28 cellular contexts compared by ENCODE assay signal in genomic region chr5:64592942-64593341, GRCh38.
"Had no signal": no experiment of that assay in that cellular context is flagged by ENCODE, and none has a peak within 500 bp of the region (broad histone marks: within the 10 kb centered on the region; RNA-seq: fewer than 3 reads in every experiment).

No MANE protein-coding gene starts in this region.

- H3K4me1 ChIP-seq: parathyroid adenoma, psoas muscle, spleen, suprapubic skin, transverse colon, upper lobe of right lung, uterus had no signal

- H3K79me2 ChIP-seq: parathyroid adenoma had no signal

- H3K9ac ChIP-seq: neural progenitor cell, parathyroid adenoma had no signal

- H3K36me3 ChIP-seq: neural progenitor cell, ovary, spleen, suprapubic skin, tibial artery, transverse colon, upper lobe of right lung, uterus had no signal

- H3K27ac ChIP-seq: neural progenitor cell, ovary, parathyroid adenoma, psoas muscle, skin epidermis, spleen, suprapubic skin, testis, tibial artery, transverse colon, upper lobe of right lung, uterus had no signal

- ATAC-seq: natural killer cell; psoas muscle; right cardiac atrium; sciatic nerve; stimulated activated memory B cell treated with anti-CD40 and anti-IgM and Interleukin-4, amounts not matched to agents 10 μg/mL and 1 μg/mL and 100 μg/mL, for 72 hours; stimulated activated naive CD8-positive, alpha-beta T cell treated with anti-CD3 and anti-CD28 coated beads, Interleukin-15, amount 100 ng/mL, for 72 hours; stimulated activated naive CD8-positive, alpha-beta T cell treated with anti-CD3 and anti-CD28 coated beads, Interleukin-15, Interleukin-2, amounts not matched to agents 100 U/mL and 50 U/mL, for 24 hours; upper lobe of right lung had no signal

- H2AFZ ChIP-seq: neural progenitor cell, parathyroid adenoma had no signal

- H3K27me3 ChIP-seq: neural progenitor cell, ovary, spleen, suprapubic skin, testis, tibial artery, transverse colon, upper lobe of right lung, uterus had no signal

- H3K4me2 ChIP-seq: neural progenitor cell, smooth muscle cell had no signal

- H3K9me3 ChIP-seq: ovary, psoas muscle, spleen, suprapubic skin, testis, tibial artery, transverse colon, upper lobe of right lung, uterus had no signal

- H3K4me3 ChIP-seq: neural progenitor cell, ovary, psoas muscle, skin epidermis, smooth muscle cell, spleen, suprapubic skin, testis, tibial artery, transverse colon, upper lobe of right lung, uterus had no signal

- DNase-seq: natural killer cell; occipital lobe; ovary; posterior cingulate gyrus; psoas muscle; right cardiac atrium; spleen; stimulated activated CD4-positive, alpha-beta T cell treated with anti-CD3 and anti-CD28 coated beads, Interleukin-12 subunit alpha, Interleukin-12 subunit beta, amount 100 ng/mL, for 4 hours; stimulated activated CD4-positive, alpha-beta T cell treated with anti-CD3 and anti-CD28 coated beads, Interleukin-1b, Interleukin-23, amount 100 ng/mL, for 48 hours; stimulated activated CD4-positive, alpha-beta T cell treated with anti-CD3 and anti-CD28 coated beads, Interleukin-4, amount 100 ng/mL, for 1 hour; stimulated activated CD4-positive, alpha-beta T cell treated with anti-CD3 and anti-CD28 coated beads, Interleukin-4, amount 100 ng/mL, for 4 hours; stimulated activated CD8-positive, alpha-beta memory T cell treated with anti-CD3 and anti-CD28 coated beads, Interleukin-4, amount 100 ng/mL, for 48 hours; stimulated activated naive CD4-positive, alpha-beta T cell; stimulated activated naive CD8-positive, alpha-beta T cell treated with anti-CD3 and anti-CD28 coated beads, Interleukin-15, amount 100 ng/mL, for 72 hours; stimulated activated naive CD8-positive, alpha-beta T cell treated with anti-CD3 and anti-CD28 coated beads, Interleukin-15, Interleukin-2, amounts not matched to agents 100 U/mL and 50 U/mL, for 24 hours; substantia nigra; testis; tibial artery; transverse colon; upper lobe of right lung; uterus had no signal
